ENCODE assay signal across 18 cellular contexts in genomic region chr2:70962211-70962884, GRCh38. TPM values are rescaled to one million over a fixed set of nuclear protein-coding genes. Genes with fewer than 3 reads are reported as not detected.
DNase-seq lines count a peak whose midpoint lies in the region; ATAC-seq and TF ChIP-seq lines count a peak whose summit lies in the region.
"Had no signal": no experiment of that assay in that cellular context is flagged by ENCODE, and none has a peak within 500 bp of the region (broad histone marks: within the 10 kb centered on the region; RNA-seq: fewer than 3 reads in every experiment).

No MANE protein-coding gene starts in this region.

- peak; percentile 44 for DNase-seq in cardiac septum (ENCODE audit: low spot score)
- DNase-seq in left cardiac atrium: no peak
- peak; percentile 9 for DNase-seq in colonic mucosa
- no peak for DNase-seq in neuronal stem cell (ENCODE audit: low spot score)
- no peak for DNase-seq in GM19240 (ENCODE audit: insufficient read length, low spot score)
- DNase-seq in G401 (ENCODE audit: low spot score): no peak
- DNase-seq: CD4-positive, alpha-beta T cell; GDM1; KBM-7; mammary epithelial cell; NCI-H1436 treated with DMSO at 0.1 percent for 48 hours; NCI-H524 treated with DMSO at 0.1 percent for 48 hours; occipital lobe; SJCRH30 had no signal

- intact Hi-C loops in cardiac septum (cut with DNase I): no loop called here
- intact Hi-C loops in left cardiac atrium (cut with DNase I): no loop called here
- intact Hi-C loops in colonic mucosa (cut with DNase I): no loop called here

- H3K4me3 ChIP-seq in colonic mucosa (no peak overlapping the region), neuronal stem cell (ENCODE audit: low read length in 2 of 2) (no peak overlapping the region)
- H3K4me3 ChIP-seq: gastroesophageal sphincter, SJCRH30, vagina had no signal

- ATAC-seq in left cardiac atrium (no peak), HG02763 (IDR thresholded peaks at IDR 0.05; ENCODE audit: unreplicated experiment) (no peak)
- ATAC-seq: gastroesophageal sphincter had no signal

- no CpG with 5 or more reads among the region's 12 CpGs for WGBS in neuronal stem cell (ENCODE audit: extremely low coverage in 2 of 2, insufficient read length in 2 of 2, insufficient replicate concordance in 1 of 2), 2 donors

- no peak overlapping the region for H2AFZ ChIP-seq in neuronal stem cell (ENCODE audit: low read length)

- H3K27ac ChIP-seq in colonic mucosa (no peak overlapping the region), neuronal stem cell (replicated peaks; ENCODE audit: low read length) (no peak overlapping the region)
- H3K27ac ChIP-seq: gastroesophageal sphincter, SJCRH30, vagina had no signal

- H3K9ac ChIP-seq in colonic mucosa (ENCODE audit: low read depth in 2 of 2, low read length in 2 of 2) (no peak overlapping the region), neuronal stem cell (ENCODE audit: low read depth, low read length, poor library complexity) (no peak overlapping the region)

- H2BK12ac ChIP-seq in neuronal stem cell (ENCODE audit: low read length): no peak overlapping the region

- TF ChIP-seq CTCF in colonic mucosa (IDR thresholded peaks at IDR 0.05): no peak

- no peak overlapping the region for H2AK5ac ChIP-seq in neuronal stem cell (ENCODE audit: low read depth, low read length)

- no peak overlapping the region for H3K23ac ChIP-seq in neuronal stem cell (ENCODE audit: low read depth, low read length, poor library complexity)

- H3K36me3 ChIP-seq in colonic mucosa (no peaks in the 10 kb centered on the region), neuronal stem cell (replicated peaks in 1 of 2; ENCODE audit: control insufficient read depth in 2 of 2, insufficient read depth in 2 of 2, low read length in 2 of 2) (no peaks in the 10 kb centered on the region)
- H3K36me3 ChIP-seq: gastroesophageal sphincter, SJCRH30, vagina had no signal

- H3K27me3 ChIP-seq in colonic mucosa: peaks cover 3% of the 10 kb centered on the region
- H3K27me3 ChIP-seq in neuronal stem cell (ENCODE audit: control insufficient read depth in 3 of 3, insufficient read depth in 3 of 3, low read depth in 1 of 3, low read length in 3 of 3): peaks cover 0 to 25% (median 7%) of the 10 kb centered on the region in 3 experiments
- H3K27me3 ChIP-seq: SJCRH30, vagina had no signal

- no peak overlapping the region for H2BK120ac ChIP-seq in neuronal stem cell (ENCODE audit: low read depth, low read length)

- H3K4me2 ChIP-seq in neuronal stem cell (ENCODE audit: insufficient read depth, low read length, poor library complexity, severe bottlenecking): no peak overlapping the region

- H3K79me1 ChIP-seq in neuronal stem cell (ENCODE audit: low read depth, low read length): no peaks in the 10 kb centered on the region

- H3K4me1 ChIP-seq in colonic mucosa (no peaks in the 10 kb centered on the region), neuronal stem cell (ENCODE audit: control insufficient read depth in 2 of 2, insufficient read depth in 1 of 2, low read depth in 1 of 2, low read length in 2 of 2) (peaks cover 0 to 3% of the 10 kb centered on the region in 2 donors)
- H3K4me1 ChIP-seq: SJCRH30 had no signal

- H4K8ac ChIP-seq in neuronal stem cell (ENCODE audit: low read depth, low read length): no peak overlapping the region

- H2BK5ac ChIP-seq in neuronal stem cell (ENCODE audit: low read length): no peak overlapping the region

- in situ Hi-C loops in G401 (cut with HindIII; ENCODE audit: low sequenced_read_pairs): no loop called here

- H3K4ac ChIP-seq in neuronal stem cell (ENCODE audit: low read length): no peak overlapping the region

- peak overlapping the region; percentile 22 for H3K14ac ChIP-seq in neuronal stem cell (ENCODE audit: low read length)

- H3K9me3 ChIP-seq in colonic mucosa: no peaks in the 10 kb centered on the region
- no peaks in the 10 kb centered on the region for H3K9me3 ChIP-seq in neuronal stem cell (replicated peaks in 1 of 2; ENCODE audit: control insufficient read depth in 2 of 2, insufficient read depth in 1 of 2, low read depth in 1 of 2, low read length in 2 of 2)
- H3K9me3 ChIP-seq: gastroesophageal sphincter, SJCRH30, vagina had no signal

- H4K91ac ChIP-seq in neuronal stem cell (ENCODE audit: low read depth, low read length, poor library complexity): no peak overlapping the region

- no peak overlapping the region for H2BK15ac ChIP-seq in neuronal stem cell (ENCODE audit: low read length)

- no peak overlapping the region for H3K18ac ChIP-seq in neuronal stem cell (ENCODE audit: low read length)

RNA-seq across cellular contexts. Expression of gene ANKRD53, which starts 16.1 kb away (rescaled TPM):
- total RNA-seq in cardiac septum (0.38 TPM), left cardiac atrium (1 to 10 TPM; 1.8 to 2.3 TPM), colonic mucosa (under 1 TPM in 1 of 2 donors, not detected in 1; 0.40 TPM)
- polyA plus RNA-seq in neuronal stem cell (2013, experiment 1 of 2): 0.33 TPM
- polyA plus RNA-seq in neuronal stem cell (2013, experiment 2 of 2): 0.35 TPM
- total RNA-seq in G401 (2014; rRNA removed; shearing (Covaris generic)): 0.54 TPM in 1 of 2 replicates, not detected in the other
- polyA plus RNA-seq: keratinocyte had no signal

RNA-seq across cellular contexts. Expression of gene ATP6V1B1, which starts 26.6 kb away (rescaled TPM):
- 0.43 TPM for total RNA-seq in cardiac septum
- under 1 TPM; 0.85 to 0.89 TPM for total RNA-seq in left cardiac atrium
- not detected for total RNA-seq in colonic mucosa
- 1.9 TPM for polyA plus RNA-seq in neuronal stem cell (2013, experiment 1 of 2)
- polyA plus RNA-seq in neuronal stem cell (2013, experiment 2 of 2): 2.3 TPM
- total RNA-seq in G401 (2014; rRNA removed; shearing (Covaris generic)): 1.1 TPM in 1 of 2 replicates, not detected in the other
- total RNA-seq: CD4-positive, alpha-beta T cell; occipital lobe; vagina had no signal
- polyA plus RNA-seq: keratinocyte had no signal

RNA-seq across cellular contexts. Expression of gene TEX261, which starts 32.3 kb away (rescaled TPM):
- 46.1 TPM for total RNA-seq in cardiac septum
- total RNA-seq in left cardiac atrium: 10 to 100 TPM; 54.8 to 60.4 TPM
- total RNA-seq in colonic mucosa: 10 to 100 TPM; 43.6 to 58.8 TPM
- polyA plus RNA-seq in neuronal stem cell (2013, experiment 1 of 2): 16.7 TPM
- polyA plus RNA-seq in neuronal stem cell (2013, experiment 2 of 2): 16.5 TPM
- total RNA-seq in G401 (2014; rRNA removed; shearing (Covaris generic)): 26.5 and 33.4 TPM in 2 replicates

Comparison
In these comparisons a context has a peak if more than half of its experiments do, and no peak if none do; other contexts are left out.
1. DNase-seq: peak in cardiac septum (single experiment) and colonic mucosa (single experiment); none in left cardiac atrium (single experiment), neuronal stem cell (single experiment), GM19240 (single experiment) and G401 (single experiment).